ENCODE assay signal across 28 cellular contexts in the genomic region with DNA sequence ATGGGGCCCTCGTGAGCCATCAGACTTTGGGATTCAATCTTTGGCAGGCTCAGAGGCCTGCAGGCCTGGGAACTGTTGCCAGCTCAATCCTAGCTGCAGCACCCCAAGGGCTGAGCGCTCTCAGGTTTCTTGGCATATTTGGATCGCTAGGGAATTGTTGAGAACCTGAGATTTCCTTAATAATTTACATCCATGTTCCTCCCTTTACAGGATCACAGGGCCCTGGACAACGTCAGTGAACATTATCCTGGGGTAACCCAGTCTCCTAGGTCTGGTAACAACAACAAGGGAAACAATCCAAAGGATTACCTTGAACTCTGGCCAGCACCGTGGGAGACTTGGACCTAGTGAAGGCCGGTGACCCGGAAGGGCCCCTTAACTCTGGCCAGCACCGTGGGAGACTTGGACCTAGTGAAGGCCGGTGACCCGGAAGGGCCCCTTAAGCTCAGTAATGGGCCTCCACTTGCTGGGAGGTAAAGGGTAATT. TPM values are rescaled to one million over a fixed set of nuclear protein-coding genes. Genes with fewer than 3 reads are reported as not detected.
DNase-seq lines count a peak whose midpoint lies in the region; ATAC-seq, FAIRE-seq and TF ChIP-seq lines count a peak whose summit lies in the region.
"Had no signal": no experiment of that assay in that cellular context is flagged by ENCODE, and none has a peak within 500 bp of the region (broad histone marks: within the 10 kb centered on the region; RNA-seq: fewer than 3 reads in every experiment).

No MANE protein-coding gene starts in this region.

- H3K27ac ChIP-seq in ovary, result no peak overlapping the region
- H3K27ac ChIP-seq: dorsolateral prefrontal cortex, heart right ventricle, PC-9, prostate gland, transverse colon had no signal

- WGBS in ovary, 3 donors, result 5 to 13% (median 10%) methylated on average over 10 of the region's 10 CpGs

- TF ChIP-seq CTCF in fibroblast of villous mesenchyme (IDR thresholded peaks at IDR 0.05; ENCODE audit: insufficient read depth, low read depth, low read length) (no peak), ovary (IDR thresholded peaks at IDR 0.05) (no peak)

- intact Hi-C loops in ovary (cut with DNase I), result no loop called here

- FAIRE-seq in GM12892 (lab: Jason Lieb, UNC), result no peak
- FAIRE-seq in frontal cortex (lab: Jason Lieb, UNC), result no peak
- FAIRE-seq: endothelial cell of umbilical vein had no signal

- no peak for TF ChIP-seq RAD21 in Ishikawa (IDR thresholded peaks at IDR 0.05; ENCODE audit: low read depth)

- peak; percentile 41 for DNase-seq in astrocyte of the hippocampus (ENCODE audit: low read depth, low spot score)
- peak; percentile 20 for DNase-seq in fibroblast of villous mesenchyme (ENCODE audit: low read depth)
- DNase-seq in ovary, result peak; percentile 66 to 80 (median 73)
- no peak for DNase-seq in NCI-H146 (lab: John Stamatoyannopoulos, UW)
- DNase-seq in GM12892 (ENCODE audit: insufficient read length), result no peak
- DNase-seq in frontal cortex (ENCODE audit: low spot score in 2 of 2), result no peak
- DNase-seq: activated CD8-positive, alpha-beta T cell treated with anti-CD3 and anti-CD28 coated beads for 36 hours; activated naive CD4-positive, alpha-beta T cell treated with anti-CD3 and anti-CD28 coated beads, Interleukin-2, amount 50 U/mL, for 16 hours; CD4-positive, alpha-beta memory T cell; dorsolateral prefrontal cortex; foreskin fibroblast; heart right ventricle; HFFc6; NCI-H1092 treated with DMSO at 0.1 percent for 48 hours; NCI-H1930; NCI-H2227 treated with DMSO at 0.1 percent for 48 hours; NCI-H526 treated with DMSO at 0.1 percent for 48 hours; PC-9; SIG-M5; stimulated activated CD4-positive, alpha-beta T cell treated with anti-CD3 and anti-CD28 coated beads, Interleukin-2, amount 100 ng/mL, for 24 hours; transverse colon had no signal

- H3K4me1 ChIP-seq in ovary (ENCODE audit: insufficient read depth), result peaks cover 1% of the 10 kb centered on the region
- H3K4me1 ChIP-seq: prostate gland, transverse colon had no signal

- no peaks in the 10 kb centered on the region for H3K9me3 ChIP-seq in ovary
- H3K9me3 ChIP-seq: heart right ventricle, prostate gland, transverse colon had no signal

- H3K27me3 ChIP-seq in ovary, result no peaks in the 10 kb centered on the region
- H3K27me3 ChIP-seq: dorsolateral prefrontal cortex, heart right ventricle, transverse colon had no signal

- TF ChIP-seq POLR2A in ovary (IDR thresholded peaks at IDR 0.05) (no peak), GM12892 (IDR thresholded peaks at IDR 0.05; ENCODE audit: low read depth, low read length) (no peak)

- H3K4me3 ChIP-seq in fibroblast of villous mesenchyme (ENCODE audit: low read depth, low read length) (no peak overlapping the region), ovary (no peak overlapping the region)
- H3K4me3 ChIP-seq: dorsolateral prefrontal cortex, heart right ventricle, PC-9, prostate gland, smooth muscle cell, transverse colon had no signal

- 0 out of 2 replicates have a peak, but pooled peaks have one; percentile 25 for TF ChIP-seq EP300 in Ishikawa (IDR thresholded peaks at IDR 0.05; ENCODE audit: borderline replicate concordance)
- TF ChIP-seq EP300 in ovary (IDR thresholded peaks at IDR 0.05), result no peak

- ATAC-seq in HG02642 (IDR thresholded peaks at IDR 0.05; ENCODE audit: poor library complexity, unreplicated experiment), result no peak
- ATAC-seq: activated CD4-positive, CD25-positive, alpha-beta regulatory T cell treated with anti-CD3 and anti-CD28 coated beads, Interleukin-2, amount 50 U/mL, for 24 hours; activated CD8-positive, alpha-beta T cell treated with anti-CD3 and anti-CD28 coated beads for 36 hours; activated T-helper 17 cell treated with anti-CD3 and anti-CD28 coated beads, Interleukin-2, amount 50 U/mL, for 72 hours had no signal

- H3K36me3 ChIP-seq in ovary, result no peaks in the 10 kb centered on the region
- H3K36me3 ChIP-seq: heart right ventricle, prostate gland, transverse colon had no signal

TF ChIP-seq in Ishikawa, 13 proteins besides CTCF, POLR2A, EP300 and RAD21:
- TF ChIP-seq NFIC (IDR thresholded peaks at IDR 0.05), result no peak
- no peak for TF ChIP-seq ZBTB7A (IDR thresholded peaks at IDR 0.05; ENCODE audit: low read depth)
- TF ChIP-seq TCF12 (IDR thresholded peaks at IDR 0.05; ENCODE audit: low read depth), result no peak
- TF ChIP-seq CEBPB (IDR thresholded peaks at IDR 0.05), result no peak
- TF ChIP-seq, protein P1, sequence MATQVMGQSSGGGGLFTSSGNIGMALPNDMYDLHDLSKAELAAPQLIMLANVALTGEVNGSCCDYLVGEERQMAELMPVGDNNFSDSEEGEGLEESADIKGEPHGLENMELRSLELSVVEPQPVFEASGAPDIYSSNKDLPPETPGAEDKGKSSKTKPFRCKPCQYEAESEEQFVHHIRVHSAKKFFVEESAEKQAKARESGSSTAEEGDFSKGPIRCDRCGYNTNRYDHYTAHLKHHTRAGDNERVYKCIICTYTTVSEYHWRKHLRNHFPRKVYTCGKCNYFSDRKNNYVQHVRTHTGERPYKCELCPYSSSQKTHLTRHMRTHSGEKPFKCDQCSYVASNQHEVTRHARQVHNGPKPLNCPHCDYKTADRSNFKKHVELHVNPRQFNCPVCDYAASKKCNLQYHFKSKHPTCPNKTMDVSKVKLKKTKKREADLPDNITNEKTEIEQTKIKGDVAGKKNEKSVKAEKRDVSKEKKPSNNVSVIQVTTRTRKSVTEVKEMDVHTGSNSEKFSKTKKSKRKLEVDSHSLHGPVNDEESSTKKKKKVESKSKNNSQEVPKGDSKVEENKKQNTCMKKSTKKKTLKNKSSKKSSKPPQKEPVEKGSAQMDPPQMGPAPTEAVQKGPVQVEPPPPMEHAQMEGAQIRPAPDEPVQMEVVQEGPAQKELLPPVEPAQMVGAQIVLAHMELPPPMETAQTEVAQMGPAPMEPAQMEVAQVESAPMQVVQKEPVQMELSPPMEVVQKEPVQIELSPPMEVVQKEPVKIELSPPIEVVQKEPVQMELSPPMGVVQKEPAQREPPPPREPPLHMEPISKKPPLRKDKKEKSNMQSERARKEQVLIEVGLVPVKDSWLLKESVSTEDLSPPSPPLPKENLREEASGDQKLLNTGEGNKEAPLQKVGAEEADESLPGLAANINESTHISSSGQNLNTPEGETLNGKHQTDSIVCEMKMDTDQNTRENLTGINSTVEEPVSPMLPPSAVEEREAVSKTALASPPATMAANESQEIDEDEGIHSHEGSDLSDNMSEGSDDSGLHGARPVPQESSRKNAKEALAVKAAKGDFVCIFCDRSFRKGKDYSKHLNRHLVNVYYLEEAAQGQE (IDR thresholded peaks at IDR 0.05; ENCODE audit: low read depth), result no peak
- TF ChIP-seq CREB1 (IDR thresholded peaks at IDR 0.05; ENCODE audit: low read depth), result no peak
- no peak for TF ChIP-seq YY1 (IDR thresholded peaks at IDR 0.05; ENCODE audit: low read depth)
- TF ChIP-seq, protein P2, sequence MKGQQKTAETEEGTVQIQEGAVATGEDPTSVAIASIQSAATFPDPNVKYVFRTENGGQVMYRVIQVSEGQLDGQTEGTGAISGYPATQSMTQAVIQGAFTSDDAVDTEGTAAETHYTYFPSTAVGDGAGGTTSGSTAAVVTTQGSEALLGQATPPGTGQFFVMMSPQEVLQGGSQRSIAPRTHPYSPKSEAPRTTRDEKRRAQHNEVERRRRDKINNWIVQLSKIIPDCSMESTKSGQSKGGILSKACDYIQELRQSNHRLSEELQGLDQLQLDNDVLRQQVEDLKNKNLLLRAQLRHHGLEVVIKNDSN (IDR thresholded peaks at IDR 0.05), result no peak
- TF ChIP-seq FOXM1 (IDR thresholded peaks at IDR 0.05; ENCODE audit: borderline replicate concordance, low read depth), result no peak
- TF ChIP-seq TEAD4 (IDR thresholded peaks at IDR 0.05), result no peak
- no peak for TF ChIP-seq EGR1 (IDR thresholded peaks at IDR 0.05)
- TF ChIP-seq, protein P3, sequence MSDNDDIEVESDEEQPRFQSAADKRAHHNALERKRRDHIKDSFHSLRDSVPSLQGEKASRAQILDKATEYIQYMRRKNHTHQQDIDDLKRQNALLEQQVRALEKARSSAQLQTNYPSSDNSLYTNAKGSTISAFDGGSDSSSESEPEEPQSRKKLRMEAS (IDR thresholded peaks at IDR 0.05), result no peak
- TF ChIP-seq TAF1 (IDR thresholded peaks at IDR 0.05; ENCODE audit: low read depth), result no peak
TF ChIP-seq in Ishikawa: peak in this region for 0.

RNA-seq across cellular contexts. Expression of a gene that starts 49.3 kb away (rescaled TPM):
- total RNA-seq in fibroblast of villous mesenchyme, result 10.0 and 17.7 TPM in 2 replicates
- 1 to 10 TPM in 1 of 7 donors, under 1 TPM in 2, not detected in 4; 0.20 to 1.8 (median 0.40) TPM for total RNA-seq in ovary
- under 1 TPM; 0.25 to 0.37 TPM for polyA plus RNA-seq in ovary
- polyA plus RNA-seq in GM12892 (2012; ENCODE audit: missing spikeins), result 14.3 TPM
- total RNA-seq in frontal cortex, result 2.9 TPM
- total RNA-seq: CD4-positive, alpha-beta memory T cell had no signal
- polyA plus RNA-seq: CD4-positive, alpha-beta memory T cell had no signal

Comparison
In these comparisons a context has a peak if more than half of its experiments do, and no peak if none do; other contexts are left out.
1. DNase-seq: peak in astrocyte of the hippocampus (single experiment), fibroblast of villous mesenchyme (single experiment) and ovary (5 of 5); none in NCI-H146 (single experiment), GM12892 (single experiment) and frontal cortex (0 of 2).